In genomic region chr16:79159650-79160049, GRCh38 we compare ENCODE assay signal across 26 cellular contexts.
DNase-seq lines count a peak whose midpoint lies in the region; ATAC-seq and TF ChIP-seq lines count a peak whose summit lies in the region.
"Had no signal": no experiment of that assay in that cellular context is flagged by ENCODE, and none has a peak within 500 bp of the region (broad histone marks: within the 10 kb centered on the region; RNA-seq: fewer than 3 reads in every experiment).

No MANE protein-coding gene starts in this region.

- no peak for ATAC-seq in GM23338
- ATAC-seq in foreskin keratinocyte, result peak; percentile 78
- no peak for ATAC-seq in HG02588 (IDR thresholded peaks at IDR 0.05; ENCODE audit: unreplicated experiment)
- no peak for ATAC-seq in natural killer cell treated with Interleukin-12 subunit alpha and Interleukin-12 subunit beta and Interleukin-15 and Interleukin-18, amount 100 ng/mL, for 72 hours
- ATAC-seq: A549, GM12878 had no signal

- no peaks in the 10 kb centered on the region for H4K20me1 ChIP-seq in GM23338 (replicated peaks; ENCODE audit: insufficient read depth)
- H4K20me1 ChIP-seq: BLaER1 treated with 17β-estradiol and CSF1 and Interleukin-3, amounts not matched to agents 10 nM and 100 nM had no signal

- H3K27ac ChIP-seq in GM23338 (ENCODE audit: low read depth) (no peak overlapping the region), esophagus (ENCODE audit: low read depth in 2 of 2, low read length in 1 of 2) (peak overlapping the region; percentile 43 to 54), foreskin keratinocyte (no peak overlapping the region)
- H3K27ac ChIP-seq: 22Rv1; A549; BLaER1 treated with 17β-estradiol and CSF1 and Interleukin-3, amounts not matched to agents 10 nM and 100 nM; C4-2B had no signal

- no peaks in the 10 kb centered on the region for H3K79me2 ChIP-seq in GM23338 (replicated peaks; ENCODE audit: insufficient read depth)

- H3K27me3 Mint-ChIP-seq in GM23338 (ENCODE audit: insufficient read depth, low read depth, poor library complexity), result peaks cover 1% of the 10 kb centered on the region
- H3K27me3 Mint-ChIP-seq in nephron progenitor cell (ENCODE audit: low read depth, poor library complexity), result peaks cover 8% of the 10 kb centered on the region
- H3K27me3 Mint-ChIP-seq in natural killer cell treated with Interleukin-12 subunit alpha and Interleukin-12 subunit beta and Interleukin-15 and Interleukin-18, amount 100 ng/mL, for 72 hours, result peaks cover 0 to 2% of the 10 kb centered on the region in 2 donors
- H3K27me3 Mint-ChIP-seq: B cell; CD4-positive, alpha-beta memory T cell; CD4-positive, CD25-positive, alpha-beta regulatory T cell had no signal

- H3K9me3 Mint-ChIP-seq in GM23338, result no peaks in the 10 kb centered on the region
- H3K9me3 Mint-ChIP-seq in nephron progenitor cell, result no peaks in the 10 kb centered on the region
- H3K9me3 Mint-ChIP-seq in natural killer cell treated with Interleukin-12 subunit alpha and Interleukin-12 subunit beta and Interleukin-15 and Interleukin-18, amount 100 ng/mL, for 72 hours, result no peaks in the 10 kb centered on the region
- H3K9me3 Mint-ChIP-seq: CD4-positive, alpha-beta memory T cell; CD8-positive, alpha-beta memory T cell had no signal

- no peaks in the 10 kb centered on the region for H3K27me3 ChIP-seq in GM23338 (ENCODE audit: insufficient read depth)
- H3K27me3 ChIP-seq in esophagus (ENCODE audit: control insufficient read depth in 1 of 2, insufficient read depth in 2 of 2, low read length in 2 of 2), result no peaks in the 10 kb centered on the region
- no peaks in the 10 kb centered on the region for H3K27me3 ChIP-seq in foreskin keratinocyte
- H3K27me3 ChIP-seq: BLaER1 treated with 17β-estradiol and CSF1 and Interleukin-3, amounts not matched to agents 10 nM and 100 nM had no signal

- 59 to 72% methylated on average over 7 of the region's 7 CpGs for WGBS in esophagus, 2 donors

- no peaks in the 10 kb centered on the region for H3F3A ChIP-seq in GM23338 (replicated peaks; ENCODE audit: low read depth)

- H3K4me3 ChIP-seq in GM23338 (no peak overlapping the region), esophagus (ENCODE audit: low read depth in 1 of 2, low read length in 2 of 2) (no peak overlapping the region)
- H3K4me3 ChIP-seq: A549; BLaER1 treated with 17β-estradiol and CSF1 and Interleukin-3, amounts not matched to agents 10 nM and 100 nM; GM12878 had no signal

- peaks cover 30% of the 10 kb centered on the region for H3K4me1 Mint-ChIP-seq in GM23338
- peaks cover 65% of the 10 kb centered on the region for H3K4me1 Mint-ChIP-seq in nephron progenitor cell
- peaks cover 25 to 29% of the 10 kb centered on the region in 2 donors for H3K4me1 Mint-ChIP-seq in natural killer cell treated with Interleukin-12 subunit alpha and Interleukin-12 subunit beta and Interleukin-15 and Interleukin-18, amount 100 ng/mL, for 72 hours (ENCODE audit: low read depth in 2 of 2)

- H3K36me3 Mint-ChIP-seq in GM23338 (ENCODE audit: low read depth) (no peaks in the 10 kb centered on the region), nephron progenitor cell (ENCODE audit: low read depth) (no peaks in the 10 kb centered on the region)
- H3K36me3 Mint-ChIP-seq in natural killer cell treated with Interleukin-12 subunit alpha and Interleukin-12 subunit beta and Interleukin-15 and Interleukin-18, amount 100 ng/mL, for 72 hours, result no peaks in the 10 kb centered on the region
- H3K36me3 Mint-ChIP-seq: CD4-positive, alpha-beta memory T cell; CD8-positive, alpha-beta memory T cell had no signal

- no peaks in the 10 kb centered on the region for H3K9me3 ChIP-seq in esophagus (ENCODE audit: control insufficient read depth in 2 of 2, insufficient read depth in 1 of 2, low read depth in 1 of 2, low read length in 1 of 2)
- H3K9me3 ChIP-seq: A549; BLaER1 treated with 17β-estradiol and CSF1 and Interleukin-3, amounts not matched to agents 10 nM and 100 nM had no signal

- DNase-seq in GM23338 (ENCODE audit: low spot score) (no peak), foreskin keratinocyte (peak; percentile 17 to 50), nephron progenitor cell (no peak), NCI-H1417 (lab: John Stamatoyannopoulos, UW) (no peak), activated gamma-delta T cell (lab: John Stamatoyannopoulos, UW) (no peak)
- no peak for DNase-seq in natural killer cell treated with Interleukin-12 subunit alpha and Interleukin-12 subunit beta and Interleukin-15 and Interleukin-18, amount 100 ng/mL, for 72 hours (ENCODE audit: low spot score)
- DNase-seq: AML-193; CD4-positive, alpha-beta memory T cell; CD4-positive, CD25-positive, alpha-beta regulatory T cell; CD8-positive, alpha-beta memory T cell; COR-L47; DMS 273 treated with DMSO at 0.1 percent for 48 hours; DMS153; DMS53; DMS79; DND-41; EL; GDM1 had no signal

- no peak overlapping the region for H3K4me2 ChIP-seq in GM23338
- H3K4me2 ChIP-seq: A549; BLaER1 treated with 17β-estradiol and CSF1 and Interleukin-3, amounts not matched to agents 10 nM and 100 nM had no signal

- no peaks in the 10 kb centered on the region for H3K9me2 ChIP-seq in GM23338 (ENCODE audit: insufficient read depth)

- H3K4me3 Mint-ChIP-seq in GM23338 (no peak overlapping the region), nephron progenitor cell (no peak overlapping the region)
- H3K4me3 Mint-ChIP-seq in natural killer cell treated with Interleukin-12 subunit alpha and Interleukin-12 subunit beta and Interleukin-15 and Interleukin-18, amount 100 ng/mL, for 72 hours, result no peak overlapping the region
- H3K4me3 Mint-ChIP-seq: B cell; CD4-positive, alpha-beta memory T cell; CD4-positive, CD25-positive, alpha-beta regulatory T cell; CD8-positive, alpha-beta memory T cell had no signal

- H3K4me1 ChIP-seq in GM23338 (ENCODE audit: insufficient read depth) (0 out of 2 replicates have a peak, but pooled peaks cover 3% of the 10 kb centered on the region), esophagus (ENCODE audit: control insufficient read depth in 2 of 2, insufficient read depth in 2 of 2, low read length in 1 of 2) (peaks cover 0 to 7% of the 10 kb centered on the region in 2 donors), foreskin keratinocyte (peaks cover 10% of the 10 kb centered on the region)
- H3K4me1 ChIP-seq: A549 had no signal

- H3K36me3 ChIP-seq in GM23338 (ENCODE audit: insufficient read depth), result no peaks in the 10 kb centered on the region
- no peaks in the 10 kb centered on the region for H3K36me3 ChIP-seq in esophagus (ENCODE audit: control insufficient read depth in 2 of 2, insufficient read depth in 2 of 2, low read length in 1 of 2)
- H3K36me3 ChIP-seq: BLaER1 treated with 17β-estradiol and CSF1 and Interleukin-3, amounts not matched to agents 10 nM and 100 nM had no signal

- TF ChIP-seq CTCF in GM23338 (conservative IDR thresholded peaks at IDR 0.05; ENCODE audit: low read depth in 2 of 2), result no peak
- no peak for TF ChIP-seq CTCF in foreskin keratinocyte (conservative IDR thresholded peaks at IDR 0.05)
- no peak for TF ChIP-seq CTCF in nephron progenitor cell (IDR thresholded peaks at IDR 0.05)

- H3K27ac Mint-ChIP-seq in GM23338 (no peak overlapping the region), nephron progenitor cell (peak overlapping the region; percentile 33)
- H3K27ac Mint-ChIP-seq in natural killer cell treated with Interleukin-12 subunit alpha and Interleukin-12 subunit beta and Interleukin-15 and Interleukin-18, amount 100 ng/mL, for 72 hours, result no peak overlapping the region
- H3K27ac Mint-ChIP-seq: B cell; CD8-positive, alpha-beta memory T cell had no signal

- peak overlapping the region; percentile 74; the same call in 1 of the 2 replicates for H2AFZ ChIP-seq in GM23338

Comparison
In these comparisons a context has a peak if more than half of its experiments do, and no peak if none do; other contexts are left out.
1. DNase-seq: peak in foreskin keratinocyte (2 of 2); none in GM23338 (single experiment), nephron progenitor cell (single experiment), NCI-H1417 (0 of 3), natural killer cell treated with Interleukin-12 subunit alpha and Interleukin-12 subunit beta and Interleukin-15 and Interleukin-18, amount 100 ng/mL, for 72 hours (single experiment) and activated gamma-delta T cell (single experiment).
2. H3K27ac ChIP-seq: peak in esophagus (2 of 2); none in GM23338 (single experiment) and foreskin keratinocyte (single experiment).